ENCODE assay signal across 7 cellular contexts in the genomic region with DNA sequence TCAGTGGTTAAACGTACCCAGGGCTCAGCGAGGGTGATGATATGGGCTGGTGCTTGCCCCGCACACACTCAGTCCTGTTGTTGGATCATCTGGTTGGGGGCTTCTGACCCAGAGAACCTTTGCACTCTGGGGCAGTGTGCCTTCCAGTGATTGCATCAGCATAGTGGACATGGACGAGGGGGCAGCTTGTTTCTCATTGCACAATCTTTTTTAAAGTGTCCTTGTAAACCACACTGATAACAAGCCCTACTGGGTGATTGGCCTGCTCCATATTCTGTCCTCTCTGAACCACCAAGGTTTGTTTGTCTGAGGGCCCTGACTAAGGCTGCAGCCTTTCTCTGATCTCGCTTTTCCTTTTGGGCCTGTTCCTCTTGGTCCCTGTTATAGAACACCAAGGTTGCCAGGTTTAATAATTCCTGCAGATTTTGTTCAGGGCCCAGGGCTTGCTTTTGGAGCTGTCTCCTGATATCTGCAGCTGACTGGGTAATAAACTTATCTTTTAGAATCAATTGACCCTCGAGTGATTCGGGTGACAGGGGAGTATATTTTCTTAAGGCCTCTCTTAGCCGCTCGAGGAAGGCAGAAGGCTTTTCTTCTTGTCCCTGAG.
DNase-seq lines count a peak whose midpoint lies in the region; ATAC-seq, FAIRE-seq and TF ChIP-seq lines count a peak whose summit lies in the region.
"Not testable (repeated sequence)": the region's sequence is repeated elsewhere in the genome, so short reads cannot be mapped to it uniquely, and the experiment has no call there.

No MANE protein-coding gene starts in this region.

- H3K36me3 Mint-ChIP-seq in Caco-2 (ENCODE audit: insufficient read depth, unreplicated experiment): not testable (repeated sequence)

- peak; percentile 47 for TF ChIP-seq EP300 in K562 (IDR thresholded peaks at IDR 0.05; ENCODE audit: low read length)
- peak; percentile 67 to 90; a peak in 3 of 4 replicates for TF ChIP-seq EP300 in HepG2 (IDR thresholded peaks at IDR 0.05; ENCODE audit: low read depth in 2 of 2, low read length in 2 of 2)
- peak; percentile 93 for TF ChIP-seq EP300 in HepG2 (CRISPR knock-in tag; IDR thresholded peaks at IDR 0.05; ENCODE audit: borderline replicate concordance)

- H2BK120ac ChIP-seq in neuronal stem cell (ENCODE audit: low read depth, low read length): not testable (repeated sequence)

- 30% methylated on average over 9 of the region's 9 CpGs for WGBS in K562 (ENCODE audit: insufficient coverage, low coverage, missing lambda C conversion rate)
- 79% methylated on average over 9 of the region's 9 CpGs for WGBS in hepatocyte (ENCODE audit: low lambda C conversion rate, missing lambda C conversion rate)
- WGBS in HepG2 (ENCODE audit: low lambda C conversion rate): 65% methylated on average over 5 of the region's 9 CpGs
- 81% methylated on average over 3 of the region's 9 CpGs for WGBS in right lobe of liver (ENCODE audit: insufficient coverage, low coverage, low lambda C conversion rate, missing lambda C conversion rate)
- WGBS in neuronal stem cell (ENCODE audit: extremely low coverage in 2 of 2, insufficient read length in 2 of 2, insufficient replicate concordance in 1 of 2), 2 donors: no CpG with 5 or more reads among the region's 9 CpGs

- H3K14ac ChIP-seq in neuronal stem cell (ENCODE audit: low read length): not testable (repeated sequence)

- TF ChIP-seq POLR2A in K562 (conservative IDR thresholded peaks at IDR 0.05); HepG2 (IDR thresholded peaks at IDR 0.05; ENCODE audit: insufficient read depth in 1 of 2, low read depth in 2 of 2, low read length in 2 of 2); right lobe of liver (IDR thresholded peaks at IDR 0.05): not testable (repeated sequence)

- TF ChIP-seq RAD21 in K562 (CRISPR knock-in tag; conservative IDR thresholded peaks at IDR 0.05 in 1 of 2, IDR thresholded peaks at IDR 0.05 in 1 of 2); HepG2 (CRISPR knock-in tag; IDR thresholded peaks at IDR 0.05): not testable (repeated sequence)

- H3K23ac ChIP-seq in neuronal stem cell (ENCODE audit: low read depth, low read length, poor library complexity): not testable (repeated sequence)

- H3K27ac ChIP-seq in K562 (ENCODE audit: extremely low read depth, low read depth, low read length); neuronal stem cell (replicated peaks; ENCODE audit: low read length): not testable (repeated sequence)
- H3K27ac ChIP-seq in hepatocyte (peak overlapping the region; percentile 72), HepG2 (ENCODE audit: extremely low read length, insufficient read depth, low read length) (peak overlapping the region; percentile 69), right lobe of liver (peak overlapping the region in 1 of 3 donors; percentile 51)

- H3K27me3 Mint-ChIP-seq in Caco-2 (ENCODE audit: insufficient read depth, unreplicated experiment): not testable (repeated sequence)

- H2AFZ ChIP-seq in K562 (ENCODE audit: low read depth, low read length); hepatocyte; HepG2 (ENCODE audit: low read length): not testable (repeated sequence)
- peak overlapping the region; percentile 61 for H2AFZ ChIP-seq in neuronal stem cell (ENCODE audit: low read length)

- H4K91ac ChIP-seq in neuronal stem cell (ENCODE audit: low read depth, low read length, poor library complexity): not testable (repeated sequence)

- not testable (repeated sequence) for BruUV-seq in Caco-2 (replicated peaks; lab: Mats Ljungman, UMichigan); K562 (replicated peaks; lab: Mats Ljungman, UMichigan); HepG2 (replicated peaks; lab: Mats Ljungman, UMichigan)

- H3K4me3 ChIP-seq in Caco-2 (ENCODE audit: low read depth, low read length); K562; hepatocyte; HepG2 (replicated peaks in 1 of 3; ENCODE audit: insufficient read depth in 1 of 3, low read depth in 2 of 3, low read length in 3 of 3); right lobe of liver; neuronal stem cell (ENCODE audit: low read length in 2 of 2): not testable (repeated sequence)

- H3K9me3 Mint-ChIP-seq in Caco-2 (ENCODE audit: unreplicated experiment): peaks cover 11% of the 10 kb centered on the region

- in situ Hi-C loops in K562 (cut with MboI); HepG2 (cut with HindIII; ENCODE audit: extremely low pct_ligation_motif_present, low pct_unique_long_range_greater_than_20kb): not testable (repeated sequence)

- H3K4me2 ChIP-seq in K562 (ENCODE audit: insufficient read depth, low read length); hepatocyte; neuronal stem cell (ENCODE audit: insufficient read depth, low read length, poor library complexity, severe bottlenecking): not testable (repeated sequence)
- H3K4me2 ChIP-seq in HepG2 (ENCODE audit: low read depth, low read length): peak overlapping the region; percentile 32; the same call in 1 of the 2 replicates

- not testable (repeated sequence) for H3K9me1 ChIP-seq in K562 (ENCODE audit: control insufficient read depth, insufficient read depth, low read length)

- H3K18ac ChIP-seq in neuronal stem cell (ENCODE audit: low read length): not testable (repeated sequence)

- H3K4ac ChIP-seq in neuronal stem cell (ENCODE audit: low read length): not testable (repeated sequence)

- H3K27ac Mint-ChIP-seq in Caco-2 (ENCODE audit: unreplicated experiment): peak overlapping the region; percentile 63

- H4K8ac ChIP-seq in neuronal stem cell (ENCODE audit: low read depth, low read length): not testable (repeated sequence)

- H3K79me1 ChIP-seq in neuronal stem cell (ENCODE audit: low read depth, low read length): not testable (repeated sequence)

- H3K79me2 ChIP-seq in K562 (ENCODE audit: control insufficient read depth, insufficient read depth, low read length); hepatocyte; HepG2 (ENCODE audit: insufficient read depth, low read length): not testable (repeated sequence)

- not testable (repeated sequence) for TF ChIP-seq CTCF in Caco-2 (IDR thresholded peaks at IDR 0.05; ENCODE audit: insufficient read depth in 1 of 2, low read depth in 1 of 2, low read length in 1 of 2, severe bottlenecking in 1 of 2, unreplicated experiment in 1 of 2); K562 (IDR thresholded peaks at IDR 0.05 in 2 of 3, conservative IDR thresholded peaks at IDR 0.05 in 1 of 3; ENCODE audit: insufficient read depth in 2 of 3, low read depth in 1 of 3, low read length in 3 of 3); hepatocyte (IDR thresholded peaks at IDR 0.05; ENCODE audit: poor library complexity); right lobe of liver (IDR thresholded peaks at IDR 0.05)
- TF ChIP-seq CTCF in HepG2 (CRISPR knock-in tag; IDR thresholded peaks at IDR 0.05): 0 out of 2 replicates have a peak, but pooled peaks have one; percentile 9

- not testable (repeated sequence) for FAIRE-seq in K562 (lab: Jason Lieb, UNC)
- peak; percentile 74 for FAIRE-seq in HepG2 (lab: Jason Lieb, UNC)

- not testable (repeated sequence) for H2BK12ac ChIP-seq in neuronal stem cell (ENCODE audit: low read length)

- H3K9me2 ChIP-seq in hepatocyte (replicated peaks; ENCODE audit: insufficient read depth): not testable (repeated sequence)

- not testable (repeated sequence) for H3K9ac ChIP-seq in K562 (ENCODE audit: insufficient read depth in 1 of 2, low read depth in 2 of 2, low read length in 2 of 2); HepG2 (ENCODE audit: insufficient read depth, low read depth, low read length); neuronal stem cell (ENCODE audit: low read depth, low read length, poor library complexity)

- not testable (repeated sequence) for H3K27me3 ChIP-seq in Caco-2 (replicated peaks; ENCODE audit: control insufficient read depth, insufficient read depth, low read length); K562 (ENCODE audit: control insufficient read depth in 2 of 2, insufficient read depth in 2 of 2, low read length in 2 of 2); hepatocyte; HepG2 (ENCODE audit: control insufficient read depth in 1 of 2, insufficient read depth in 2 of 2, low read length in 2 of 2); right lobe of liver; neuronal stem cell (ENCODE audit: control insufficient read depth in 3 of 3, insufficient read depth in 3 of 3, low read depth in 1 of 3, low read length in 3 of 3)

- not testable (repeated sequence) for H3K4me3 Mint-ChIP-seq in Caco-2 (ENCODE audit: unreplicated experiment)

- not testable (repeated sequence) for H2AK5ac ChIP-seq in neuronal stem cell (ENCODE audit: low read depth, low read length)

- not testable (repeated sequence) for H2BK15ac ChIP-seq in neuronal stem cell (ENCODE audit: low read length)

- POLR2A ChIA-PET in Caco-2 (lab: Charles Lee); K562 (lab: Yijun Ruan, JAX): not testable (repeated sequence)
- POLR2A ChIA-PET in HepG2 (lab: Yijun Ruan, JAX): interaction anchor here (0.7 to 1.4 kb wide), 2 partner anchors 32 to 108 kb away, joined by 3 read pairs; a partner anchor contains a TSS

- not testable (repeated sequence) for H3K4me1 Mint-ChIP-seq in Caco-2 (ENCODE audit: low read depth, unreplicated experiment)

- not testable (repeated sequence) for H3K9me3 ChIP-seq in Caco-2; K562 (replicated peaks; ENCODE audit: control insufficient read depth, insufficient read depth, low read depth, low read length); hepatocyte (ENCODE audit: low read depth); HepG2 (ENCODE audit: low read length); right lobe of liver; neuronal stem cell (replicated peaks in 1 of 2; ENCODE audit: control insufficient read depth in 2 of 2, insufficient read depth in 1 of 2, low read depth in 1 of 2, low read length in 2 of 2)

- H3K4me1 ChIP-seq in Caco-2; K562 (replicated peaks in 1 of 2; ENCODE audit: control insufficient read depth in 2 of 2, insufficient read depth in 2 of 2, low read length in 2 of 2); hepatocyte (ENCODE audit: insufficient read depth); neuronal stem cell (ENCODE audit: control insufficient read depth in 2 of 2, insufficient read depth in 1 of 2, low read depth in 1 of 2, low read length in 2 of 2): not testable (repeated sequence)
- H3K4me1 ChIP-seq in HepG2 (ENCODE audit: insufficient read depth, low read length): peaks cover 39% of the 10 kb centered on the region
- peaks cover 0 to 17% (median 0%) of the 10 kb centered on the region in 4 donors for H3K4me1 ChIP-seq in right lobe of liver

- H2BK5ac ChIP-seq in neuronal stem cell (ENCODE audit: low read length): not testable (repeated sequence)

- H4K20me1 ChIP-seq in K562 (replicated peaks; ENCODE audit: control insufficient read depth, insufficient read depth, low read length); hepatocyte (ENCODE audit: insufficient read depth, poor library complexity, severe bottlenecking); HepG2 (ENCODE audit: insufficient read depth, low read length): not testable (repeated sequence)

- not testable (repeated sequence) for H3K36me3 ChIP-seq in Caco-2 (ENCODE audit: control insufficient read depth, insufficient read depth, low read length); K562 (ENCODE audit: control insufficient read depth, insufficient read depth, low read length); hepatocyte (replicated peaks; ENCODE audit: insufficient read depth, low read depth); HepG2 (replicated peaks in 1 of 2; ENCODE audit: control insufficient read depth in 1 of 2, insufficient read depth in 2 of 2, low read length in 2 of 2); right lobe of liver; neuronal stem cell (replicated peaks in 1 of 2; ENCODE audit: control insufficient read depth in 2 of 2, insufficient read depth in 2 of 2, low read length in 2 of 2)

- CTCF ChIA-PET in Caco-2 (lab: Charles Lee); K562 (lab: Yijun Ruan, JAX; ENCODE audit: low intra/inter-chr PET ratio); HepG2 (lab: Yijun Ruan, JAX; ENCODE audit: low intra/inter-chr PET ratio, low total read pairs): not testable (repeated sequence)

- intact Hi-C loops in Caco-2 (cut with micrococcal nuclease; ENCODE audit: unreplicated experiment); K562 (cut with micrococcal nuclease); right lobe of liver (cut with DNase I): not testable (repeated sequence)
- intact Hi-C loops in HepG2 (cut with micrococcal nuclease; ENCODE audit: unreplicated experiment): loop anchor here (5.0 kb wide), 1 partner anchor 34 kb away; no protein-coding TSS in a partner anchor

- not testable (repeated sequence) for ATAC-seq in K562
- peak; percentile 48; the same call in 2 of the 3 replicates for ATAC-seq in HepG2
- peak in 1 of 4 donors; percentile 36 for ATAC-seq in right lobe of liver

- DNase-seq in Caco-2 (peak; percentile 12 to 53), OCI-M1 (lab: John Stamatoyannopoulos, UW) (peak; percentile 26), HepG2 (ENCODE audit: low spot score) (peak; percentile 79), right lobe of liver (peak in 2 of 3 donors; percentile 65)
- DNase-seq in K562 (ENCODE audit: extremely low read depth in 1 of 4, low spot score in 3 of 4); hepatocyte (ENCODE audit: low spot score); neuronal stem cell (ENCODE audit: low spot score): not testable (repeated sequence)
